19 cellular contexts compared by ENCODE assay signal in the genomic region with DNA sequence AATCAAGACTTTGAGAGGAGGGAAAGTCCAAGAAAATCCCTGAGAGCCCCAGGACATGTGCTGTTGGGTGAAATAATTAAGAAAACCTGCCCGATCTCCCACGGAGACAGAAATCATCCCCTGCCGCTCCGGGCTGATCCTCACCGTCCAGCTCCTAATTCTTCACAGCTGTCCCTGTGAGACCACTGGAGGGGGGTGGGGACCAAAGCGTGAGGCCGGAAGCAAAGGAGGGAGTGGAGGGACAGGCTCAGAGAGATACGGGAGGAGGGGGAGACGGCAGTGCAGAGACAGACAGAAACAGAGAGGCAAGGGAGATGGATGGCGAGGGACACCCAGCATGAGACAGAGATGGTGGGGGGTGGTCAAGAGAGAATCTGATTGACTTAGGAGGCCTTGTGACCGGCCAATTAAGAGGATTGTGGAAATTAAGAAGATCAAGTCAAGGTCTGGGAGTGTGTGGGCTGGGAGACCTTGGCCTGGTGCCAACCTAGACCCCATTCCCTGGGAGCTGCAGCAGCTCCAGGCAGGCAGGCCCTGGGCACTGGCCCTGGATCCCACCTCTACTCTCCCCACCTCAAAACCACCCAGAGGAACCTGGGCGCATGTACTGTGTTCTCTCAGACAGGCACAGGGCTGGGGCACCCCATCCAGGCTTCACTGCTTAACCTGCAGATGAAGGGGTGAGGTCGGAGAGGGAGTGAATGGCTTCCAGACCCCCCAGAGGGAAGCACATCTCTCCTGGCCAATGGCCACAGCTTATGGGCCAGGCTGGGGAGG.
A peak's percentile ranks its signal among the peaks of the same experiment; 100 is the strongest.
DNase-seq lines count a peak whose midpoint lies in the region; TF ChIP-seq lines count a peak whose summit lies in the region.
"Had no signal": no experiment of that assay in that cellular context is flagged by ENCODE, and none has a peak within 500 bp of the region (broad histone marks: within the 10 kb centered on the region; RNA-seq: fewer than 3 reads in every experiment).

No MANE protein-coding gene starts in this region.

- H3K4me1 ChIP-seq in BE2C, result peaks cover 28% of the 10 kb centered on the region
- peaks cover 0 to 7% of the 10 kb centered on the region in 2 donors for H3K4me1 ChIP-seq in neuronal stem cell (ENCODE audit: control insufficient read depth in 2 of 2, insufficient read depth in 1 of 2, low read depth in 1 of 2, low read length in 2 of 2)
- H3K4me1 ChIP-seq: lower lobe of right lung had no signal

- H4K91ac ChIP-seq in neuronal stem cell (ENCODE audit: low read depth, low read length, poor library complexity), result no peak overlapping the region

- H3K9me3 ChIP-seq in BE2C (no peaks in the 10 kb centered on the region), neuronal stem cell (replicated peaks in 1 of 2; ENCODE audit: control insufficient read depth in 2 of 2, insufficient read depth in 1 of 2, low read depth in 1 of 2, low read length in 2 of 2) (no peaks in the 10 kb centered on the region)
- H3K9me3 ChIP-seq: lower lobe of right lung had no signal

- no peak overlapping the region for H2AFZ ChIP-seq in neuronal stem cell (ENCODE audit: low read length)

- peak overlapping the region; percentile 94 for H2BK15ac ChIP-seq in neuronal stem cell (ENCODE audit: low read length)

- no peak overlapping the region for H3K4me2 ChIP-seq in neuronal stem cell (ENCODE audit: insufficient read depth, low read length, poor library complexity, severe bottlenecking)

- H3K36me3 ChIP-seq in BE2C (no peaks in the 10 kb centered on the region), H7 (replicated peaks; ENCODE audit: control insufficient read depth, insufficient read depth, low read length) (no peaks in the 10 kb centered on the region), neuronal stem cell (replicated peaks in 1 of 2; ENCODE audit: control insufficient read depth in 2 of 2, insufficient read depth in 2 of 2, low read length in 2 of 2) (no peaks in the 10 kb centered on the region)
- H3K36me3 ChIP-seq: lower lobe of right lung had no signal

- H2BK120ac ChIP-seq in neuronal stem cell (ENCODE audit: low read depth, low read length), result no peak overlapping the region

- TF ChIP-seq CTCF in BE2C (IDR thresholded peaks at IDR 0.05; ENCODE audit: low read depth, low read length) (no peak), coronary artery (IDR thresholded peaks at IDR 0.05) (no peak)

- no peaks in the 10 kb centered on the region for H3K79me1 ChIP-seq in neuronal stem cell (ENCODE audit: low read depth, low read length)

- no peak overlapping the region for H3K9ac ChIP-seq in neuronal stem cell (ENCODE audit: low read depth, low read length, poor library complexity)

- H2AK5ac ChIP-seq in neuronal stem cell (ENCODE audit: low read depth, low read length), result peak overlapping the region; percentile 70

- peak; percentile 62 for DNase-seq in BE2C
- peak; percentile 60 for DNase-seq in H7
- DNase-seq in coronary artery (ENCODE audit: low spot score), result peak; percentile 60
- no peak for DNase-seq in neuronal stem cell (ENCODE audit: low spot score)
- DNase-seq in activated naive CD4-positive, alpha-beta T cell (lab: John Stamatoyannopoulos, UW), result no peak
- no peak for DNase-seq in stimulated activated CD4-positive, alpha-beta T cell treated with anti-CD3 and anti-CD28 coated beads, Interleukin-4, amount 100 ng/mL, for 24 hours
- DNase-seq in activated naive CD4-positive, alpha-beta T cell treated with Interleukin-2 at 50 U/mL for 16 hours, result no peak
- no peak for DNase-seq in NCI-H774 (lab: John Stamatoyannopoulos, UW)
- DNase-seq: C1 segment of cervical spinal cord; DMS79; HFFc6; lower lobe of right lung; NCI-H1417 treated with DMSO at 0.1 percent for 48 hours; NCI-H345; OCI-M1; stimulated activated naive CD4-positive, alpha-beta T cell; SW 1271 had no signal

- no peak overlapping the region for H3K23ac ChIP-seq in neuronal stem cell (ENCODE audit: low read depth, low read length, poor library complexity)

- H2BK12ac ChIP-seq in neuronal stem cell (ENCODE audit: low read length), result no peak overlapping the region

- H3K27ac ChIP-seq in coronary artery (no peak overlapping the region), neuronal stem cell (replicated peaks; ENCODE audit: low read length) (no peak overlapping the region)
- H3K27ac ChIP-seq: HL-60, lower lobe of right lung, VCaP had no signal

- peak overlapping the region; percentile 72 for H4K8ac ChIP-seq in neuronal stem cell (ENCODE audit: low read depth, low read length)

- peak overlapping the region; percentile 69 for H2BK5ac ChIP-seq in neuronal stem cell (ENCODE audit: low read length)

- H3K4me3 ChIP-seq in BE2C (ENCODE audit: low read depth, low read length) (peak overlapping the region; percentile 20), H7 (ENCODE audit: insufficient read depth, low read depth, low read length) (no peak overlapping the region), coronary artery (no peak overlapping the region), neuronal stem cell (ENCODE audit: low read length in 2 of 2) (no peak overlapping the region)
- H3K4me3 ChIP-seq: lower lobe of right lung had no signal

- H3K4ac ChIP-seq in neuronal stem cell (ENCODE audit: low read length), result no peak overlapping the region

- peak overlapping the region; percentile 80 for H3K18ac ChIP-seq in neuronal stem cell (ENCODE audit: low read length)

- WGBS in neuronal stem cell (ENCODE audit: extremely low coverage in 2 of 2, insufficient read length in 2 of 2, insufficient replicate concordance in 1 of 2), 2 donors, result no CpG with 5 or more reads among the region's 13 CpGs

- H3K27me3 ChIP-seq in BE2C (no peaks in the 10 kb centered on the region), H7 (ENCODE audit: control insufficient read depth, insufficient read depth, low read length) (no peaks in the 10 kb centered on the region), neuronal stem cell (ENCODE audit: control insufficient read depth in 3 of 3, insufficient read depth in 3 of 3, low read depth in 1 of 3, low read length in 3 of 3) (no peaks in the 10 kb centered on the region)

- H3K14ac ChIP-seq in neuronal stem cell (ENCODE audit: low read length), result peak overlapping the region; percentile 85

Comparison
In these comparisons a context has a peak if more than half of its experiments do, and no peak if none do; other contexts are left out.
1. DNase-seq: peak in BE2C (single experiment), H7 (single experiment) and coronary artery (single experiment); none in neuronal stem cell (single experiment), activated naive CD4-positive, alpha-beta T cell (0 of 4), stimulated activated CD4-positive, alpha-beta T cell treated with anti-CD3 and anti-CD28 coated beads, Interleukin-4, amount 100 ng/mL, for 24 hours (single experiment), activated naive CD4-positive, alpha-beta T cell treated with Interleukin-2 at 50 U/mL for 16 hours (single experiment) and NCI-H774 (single experiment).